Comparison of ENCODE assay signal across 1 cellular context in genomic region chr11:68839054-68839865, GRCh38.
TF ChIP-seq lines count a peak whose summit lies in the region.

No MANE protein-coding gene starts in this region.

TF ChIP-seq in HepG2, 621 proteins besides CTCF, POLR2A, EP300 and RAD21 (continued from another document):
- TF ChIP-seq SKIL (CRISPR knock-in tag; IDR thresholded peaks at IDR 0.05; ENCODE audit: borderline replicate concordance) = peak; percentile 93
- no peak for TF ChIP-seq FLYWCH1 (CRISPR knock-in tag; IDR thresholded peaks at IDR 0.05)
- 0 out of 2 replicates have a peak, but pooled peaks have one; percentile 21 for TF ChIP-seq ZFP1 (CRISPR knock-in tag; IDR thresholded peaks at IDR 0.05)
- peak; percentile 81 for TF ChIP-seq SAP130 (CRISPR knock-in tag; IDR thresholded peaks at IDR 0.05; ENCODE audit: low read depth)
- TF ChIP-seq ZNF761 (CRISPR knock-in tag; conservative IDR thresholded peaks at IDR 0.05) = no peak; the same call in 1 of the 2 replicates
- no peak for TF ChIP-seq ZZZ3 (CRISPR knock-in tag; IDR thresholded peaks at IDR 0.05; ENCODE audit: borderline replicate concordance)
- peak; percentile 78; the same call in 1 of the 2 replicates for TF ChIP-seq ZNF788 (CRISPR knock-in tag; IDR thresholded peaks at IDR 0.05; ENCODE audit: borderline replicate concordance)
- no peak for TF ChIP-seq ZC3H4 (CRISPR knock-in tag; IDR thresholded peaks at IDR 0.05; ENCODE audit: borderline replicate concordance)
- no peak for TF ChIP-seq SNAI1 (CRISPR knock-in tag; IDR thresholded peaks at IDR 0.05; ENCODE audit: borderline replicate concordance)
- TF ChIP-seq ZNF292 (CRISPR knock-in tag; IDR thresholded peaks at IDR 0.05; ENCODE audit: borderline replicate concordance, low read depth) = peak; percentile 79; the same call in 1 of the 2 replicates
- TF ChIP-seq POLR2AphosphoS5 (IDR thresholded peaks at IDR 0.05; ENCODE audit: low read depth, low read length) = peak; percentile 19; the same call in 1 of the 2 replicates
- TF ChIP-seq ZNF607 (CRISPR knock-in tag; IDR thresholded peaks at IDR 0.05; ENCODE audit: borderline replicate concordance) = no peak
- TF ChIP-seq ZNF609 (CRISPR knock-in tag; IDR thresholded peaks at IDR 0.05; ENCODE audit: borderline replicate concordance) = 0 out of 2 replicates have a peak, but pooled peaks have one; percentile 54
- no peak for TF ChIP-seq HNF1A (IDR thresholded peaks at IDR 0.05; ENCODE audit: low read depth)
- TF ChIP-seq HNF1A (CRISPR knock-in tag; IDR thresholded peaks at IDR 0.05; ENCODE audit: borderline replicate concordance) = peak; percentile 68; the same call in 1 of the 2 replicates
- no peak for TF ChIP-seq MXI1 (IDR thresholded peaks at IDR 0.05; ENCODE audit: borderline replicate concordance, low read depth, low read length)
- TF ChIP-seq IRF1 (CRISPR knock-in tag; IDR thresholded peaks at IDR 0.05; ENCODE audit: low read depth) = no peak
- TF ChIP-seq ZNF260 (CRISPR knock-in tag; IDR thresholded peaks at IDR 0.05; ENCODE audit: borderline replicate concordance, low read depth) = no peak
- peak; percentile 41; the same call in 1 of the 2 replicates for TF ChIP-seq THAP9 (CRISPR knock-in tag; IDR thresholded peaks at IDR 0.05; ENCODE audit: borderline replicate concordance)
- TF ChIP-seq ZSCAN22 (CRISPR knock-in tag; IDR thresholded peaks at IDR 0.05) = no peak
- no peak for TF ChIP-seq XBP1 (CRISPR knock-in tag; IDR thresholded peaks at IDR 0.05)
- TF ChIP-seq ZBTB25 (CRISPR knock-in tag; IDR thresholded peaks at IDR 0.05) = peak; percentile 73
- TF ChIP-seq HNF1B (CRISPR knock-in tag; IDR thresholded peaks at IDR 0.05) = 0 out of 2 replicates have a peak, but pooled peaks have one; percentile 58
- 0 out of 2 replicates have a peak, but pooled peaks have one; percentile 26 for TF ChIP-seq ZNF543 (CRISPR knock-in tag; IDR thresholded peaks at IDR 0.05)
- TF ChIP-seq BCL6 (CRISPR knock-in tag; IDR thresholded peaks at IDR 0.05) = peak; percentile 93
TF ChIP-seq in HepG2: peak in this region for 193.
